23 cellular contexts compared by ENCODE assay signal in genomic region chr4:159416073-159416472, GRCh38.
"Had no signal": no experiment of that assay in that cellular context is flagged by ENCODE, and none has a peak within 500 bp of the region (broad histone marks: within the 10 kb centered on the region; RNA-seq: fewer than 3 reads in every experiment).

No MANE protein-coding gene starts in this region.

- H3K36me3 Mint-ChIP-seq: naive thymus-derived CD4-positive, alpha-beta T cell had no signal

- H2AFZ ChIP-seq: neural progenitor cell had no signal

- H3K4me3 Mint-ChIP-seq: activated T-cell treated with anti-CD3 and anti-CD28 coated beads, Interleukin-2, amount 50 U/mL, for 72 hours; memory B cell; naive thymus-derived CD4-positive, alpha-beta T cell; neural progenitor cell; stimulated activated naive CD8-positive, alpha-beta T cell treated with anti-CD3 and anti-CD28 coated beads, Interleukin-15, amount 100 ng/mL, for 72 hours had no signal

- H3K4me2 ChIP-seq: neural progenitor cell had no signal

- H3K36me3 ChIP-seq: gastrocnemius medialis, heart left ventricle, neural progenitor cell, suprapubic skin, transverse colon, vagina had no signal

- H3K9me3 Mint-ChIP-seq: stimulated activated naive CD8-positive, alpha-beta T cell treated with anti-CD3 and anti-CD28 coated beads, Interleukin-15, amount 100 ng/mL, for 72 hours had no signal

- ATAC-seq: activated T-cell treated with anti-CD3 and anti-CD28 coated beads, Interleukin-2, amount 50 U/mL, for 72 hours; gastrocnemius medialis; heart left ventricle; mucosa of descending colon; naive thymus-derived CD4-positive, alpha-beta T cell; psoas muscle; right cardiac atrium; stimulated activated naive CD8-positive, alpha-beta T cell treated with anti-CD3 and anti-CD28 coated beads, Interleukin-15, amount 100 ng/mL, for 72 hours had no signal

- DNase-seq: activated CD4-positive, CD25-positive, alpha-beta regulatory T cell treated with anti-CD3 and anti-CD28 coated beads, Interleukin-2, amount 50 U/mL, for 72 hours; activated effector memory CD4-positive, alpha-beta T cell treated with anti-CD3 and anti-CD28 coated beads, Interleukin-2, amount 50 U/mL, for 16 hours; activated naive CD4-positive, alpha-beta T cell treated with anti-CD3 and anti-CD28 coated beads, Interleukin-2, amount 50 U/mL, for 16 hours; activated T-cell treated with anti-CD3 and anti-CD28 coated beads, Interleukin-2, amount 50 U/mL, for 72 hours; aorta; gastrocnemius medialis; heart left ventricle; kidney glomerular epithelial cell; mucosa of descending colon; naive thymus-derived CD4-positive, alpha-beta T cell; psoas muscle; right cardiac atrium; stimulated activated CD4-positive, alpha-beta T cell treated with anti-CD3 and anti-CD28 coated beads, Interleukin-2, amount 100 ng/mL, for 48 hours; stimulated activated naive CD8-positive, alpha-beta T cell treated with anti-CD3 and anti-CD28 coated beads, Interleukin-15, amount 100 ng/mL, for 72 hours; transverse colon had no signal

- H3K4me1 ChIP-seq: gastrocnemius medialis, neural progenitor cell, psoas muscle, suprapubic skin, transverse colon, vagina had no signal

- H3K4me3 ChIP-seq: coronary artery, gastrocnemius medialis, heart left ventricle, mucosa of descending colon, neural progenitor cell, psoas muscle, skin epidermis, suprapubic skin, transverse colon, vagina had no signal

- H3K9ac ChIP-seq: neural progenitor cell had no signal

- H3K4me1 Mint-ChIP-seq: memory B cell; naive thymus-derived CD4-positive, alpha-beta T cell; neural progenitor cell; stimulated activated naive CD8-positive, alpha-beta T cell treated with anti-CD3 and anti-CD28 coated beads, Interleukin-15, amount 100 ng/mL, for 72 hours had no signal

- FAIRE-seq: endometrium had no signal

- H3K27ac ChIP-seq: coronary artery, gastrocnemius medialis, heart left ventricle, neural progenitor cell, psoas muscle, skin epidermis, suprapubic skin, transverse colon, vagina, VCaP had no signal

- H3K27ac Mint-ChIP-seq: activated T-cell treated with anti-CD3 and anti-CD28 coated beads, Interleukin-2, amount 50 U/mL, for 72 hours; memory B cell; naive thymus-derived CD4-positive, alpha-beta T cell; neural progenitor cell; stimulated activated naive CD8-positive, alpha-beta T cell treated with anti-CD3 and anti-CD28 coated beads, Interleukin-15, amount 100 ng/mL, for 72 hours had no signal

- H3K27me3 ChIP-seq: gastrocnemius medialis, heart left ventricle, neural progenitor cell, suprapubic skin, transverse colon, vagina had no signal

- H3K9me3 ChIP-seq: gastrocnemius medialis, suprapubic skin, vagina had no signal
